In genomic region chr15:57323806-57324589, GRCh38 we compare ENCODE assay signal across 8 cellular contexts. TPM values are rescaled to one million over a fixed set of nuclear protein-coding genes. Genes with fewer than 3 reads are reported as not detected.
DNase-seq lines count a peak whose midpoint lies in the region; ATAC-seq, FAIRE-seq and TF ChIP-seq lines count a peak whose summit lies in the region.

No MANE protein-coding gene starts in this region.

- no peaks in the 10 kb centered on the region for H4K20me1 ChIP-seq in smooth muscle cell (ENCODE audit: low read depth)

- H3K27ac Mint-ChIP-seq in CD8-positive, alpha-beta T cell: no peak overlapping the region

- no peaks in the 10 kb centered on the region for H3K9me3 Mint-ChIP-seq in CD8-positive, alpha-beta T cell

- POLR2A ChIA-PET in CD8-positive, alpha-beta T cell (lab: Charles Lee): no interaction called here
- POLR2A ChIA-PET in RWPE1 (lab: Yijun Ruan, JAX; ENCODE audit: low non-redundant PET): no interaction called here

- no peaks in the 10 kb centered on the region for H3K4me1 ChIP-seq in CD8-positive, alpha-beta T cell (ENCODE audit: insufficient read depth, low read length)
- H3K4me1 ChIP-seq in smooth muscle cell (ENCODE audit: low read depth): no peaks in the 10 kb centered on the region

- peak in 1 of 7 experiments; percentile 25 for DNase-seq in CD8-positive, alpha-beta T cell
- DNase-seq in HT1080 (ENCODE audit: low read depth) (peak; percentile 85), RWPE1 (ENCODE audit: low spot score) (peak; percentile 97), fibroblast of peridontal ligament (ENCODE audit: extremely low read depth) (peak; percentile 16), urothelium cell line (ENCODE audit: low spot score) (peak; percentile 97), foreskin melanocyte (no peak), smooth muscle cell (lab: John Stamatoyannopoulos, UW; ENCODE audit: unreplicated experiment) (no peak)

- H3K27me3 Mint-ChIP-seq in CD8-positive, alpha-beta T cell (ENCODE audit: low read depth): no peaks in the 10 kb centered on the region

- no peak for TF ChIP-seq CTCF in CD8-positive, alpha-beta T cell (IDR thresholded peaks at IDR 0.05)
- TF ChIP-seq CTCF in RWPE1 (conservative IDR thresholded peaks at IDR 0.05; ENCODE audit: low read depth) (no peak), smooth muscle cell (IDR thresholded peaks at IDR 0.05; ENCODE audit: borderline replicate concordance, insufficient read depth, poor library complexity, severe bottlenecking) (no peak)

- H3K9me3 ChIP-seq in CD8-positive, alpha-beta T cell (ENCODE audit: low read length): no peaks in the 10 kb centered on the region
- no peaks in the 10 kb centered on the region for H3K9me3 ChIP-seq in smooth muscle cell (replicated peaks; ENCODE audit: low read depth)

- WGBS in smooth muscle cell (ENCODE audit: low lambda C conversion rate): 67% methylated on average over 1 of the region's 6 CpGs

- FAIRE-seq in urothelium cell line (lab: Jason Lieb, UNC): peak; percentile 99

- no peak overlapping the region for H3K4me3 ChIP-seq in CD8-positive, alpha-beta T cell (ENCODE audit: low read depth, low read length)
- H3K4me3 ChIP-seq in smooth muscle cell: no peak overlapping the region

- no peaks in the 10 kb centered on the region for H3F3A ChIP-seq in smooth muscle cell (ENCODE audit: low read depth)

- H3K79me2 ChIP-seq in smooth muscle cell (ENCODE audit: low read depth): no peaks in the 10 kb centered on the region

- intact Hi-C loops in CD8-positive, alpha-beta T cell (cut with DNase I, micrococcal nuclease): no loop called here

- H3K4me3 Mint-ChIP-seq in CD8-positive, alpha-beta T cell: no peak overlapping the region

- H3K27me3 ChIP-seq in CD8-positive, alpha-beta T cell (ENCODE audit: insufficient read depth, low read length): no peaks in the 10 kb centered on the region
- no peaks in the 10 kb centered on the region for H3K27me3 ChIP-seq in smooth muscle cell (ENCODE audit: low read depth)

- no peaks in the 10 kb centered on the region for H3K36me3 Mint-ChIP-seq in CD8-positive, alpha-beta T cell

- ATAC-seq in CD8-positive, alpha-beta T cell: peak; percentile 69
- no peak for ATAC-seq in GM18867 (IDR thresholded peaks at IDR 0.05; ENCODE audit: unreplicated experiment)

- CTCF ChIA-PET in CD8-positive, alpha-beta T cell (lab: Charles Lee): no interaction called here
- CTCF ChIA-PET in RWPE1 (lab: Yijun Ruan, JAX): interaction anchor here (0.6 to 1.1 kb wide), 2 partner anchors 200 to 203 kb away, joined by 3 to 4 read pairs; no protein-coding TSS in a partner anchor

- no peak overlapping the region for H2AFZ ChIP-seq in smooth muscle cell (ENCODE audit: low read depth)

- H3K27ac ChIP-seq in CD8-positive, alpha-beta T cell (ENCODE audit: low read depth, low read length): no peak overlapping the region
- peak overlapping the region; percentile 80 for H3K27ac ChIP-seq in RWPE1
- H3K27ac ChIP-seq in smooth muscle cell (ENCODE audit: low read depth): no peak overlapping the region

- no peak overlapping the region for H3K4me2 ChIP-seq in smooth muscle cell

- H3K36me3 ChIP-seq in CD8-positive, alpha-beta T cell (ENCODE audit: insufficient read depth, low read length): no peaks in the 10 kb centered on the region
- no peaks in the 10 kb centered on the region for H3K36me3 ChIP-seq in smooth muscle cell (ENCODE audit: low read depth)

- H3K4me1 Mint-ChIP-seq in CD8-positive, alpha-beta T cell (ENCODE audit: low read depth): peaks cover 6% of the 10 kb centered on the region

- no peak overlapping the region for H3K9ac ChIP-seq in smooth muscle cell (ENCODE audit: low read depth)

RNA-seq across cellular contexts. Expression of gene CGNL1, which starts 52.3 kb away (rescaled TPM):
- not detected for total RNA-seq in CD8-positive, alpha-beta T cell
- total RNA-seq in HT1080 (2014; rRNA removed; shearing (Covaris generic)): 1.5 and 2.3 TPM in 2 replicates
- 1.9 TPM in 2 replicates for polyA plus RNA-seq in HT1080 (2015; cell fraction: cytosol; rRNA removed)
- polyA plus RNA-seq in HT1080 (2015; cell fraction: nucleus; rRNA removed): 4.4 and 4.8 TPM in 2 replicates
- total RNA-seq in smooth muscle cell: 9.5 and 10.7 TPM in 2 replicates
- polyA plus RNA-seq in smooth muscle cell: 4.2 and 6.3 TPM in 2 replicates

Comparison
In these comparisons a context has a peak if more than half of its experiments do, and no peak if none do; other contexts are left out.
1. DNase-seq: peak in HT1080 (single experiment), RWPE1 (single experiment), fibroblast of peridontal ligament (single experiment) and urothelium cell line (single experiment); none in foreskin melanocyte (single experiment) and smooth muscle cell (single experiment).